Comparison of ENCODE assay signal across 14 cellular contexts in genomic region chr2:127145255-127145899, GRCh38. TPM values are rescaled to one million over a fixed set of nuclear protein-coding genes. Genes with fewer than 3 reads are reported as not detected.
DNase-seq lines count a peak whose midpoint lies in the region; ATAC-seq and TF ChIP-seq lines count a peak whose summit lies in the region.
"Had no signal": no experiment of that assay in that cellular context is flagged by ENCODE, and none has a peak within 500 bp of the region (broad histone marks: within the 10 kb centered on the region; RNA-seq: fewer than 3 reads in every experiment).

No MANE protein-coding gene starts in this region.

- no peak for TF ChIP-seq POLR2A in heart left ventricle (IDR thresholded peaks at IDR 0.05)

- no peaks in the 10 kb centered on the region for H3K9me3 Mint-ChIP-seq in activated CD4-positive, alpha-beta T cell treated with anti-CD3 and anti-CD28 coated beads, Interleukin-2, amount 10 ng/mL, durations not matched to agents 7 days and 5 days
- H3K9me3 Mint-ChIP-seq: activated naive CD4-positive, alpha-beta T cell treated with anti-CD3 and anti-CD28 coated beads, Interleukin-2, amount 50 U/mL, for 72 hours; stimulated activated memory B cell treated with anti-CD40 and anti-IgM and Interleukin-4, amounts not matched to agents 10 μg/mL and 1 μg/mL and 100 μg/mL, for 72 hours had no signal

- H3K56ac ChIP-seq in mesendoderm (ENCODE audit: low read length): no peak overlapping the region

- H3K79me1 ChIP-seq in mesendoderm (ENCODE audit: low read length): no peaks in the 10 kb centered on the region

- no peak overlapping the region for H3K4ac ChIP-seq in mesendoderm (ENCODE audit: low read depth, low read length)

- no peak overlapping the region for H3K4me2 ChIP-seq in mesendoderm (ENCODE audit: low read length)

- no peaks in the 10 kb centered on the region for H3K4me1 Mint-ChIP-seq in activated CD4-positive, alpha-beta T cell treated with anti-CD3 and anti-CD28 coated beads, Interleukin-2, amount 10 ng/mL, durations not matched to agents 7 days and 5 days

- no peak overlapping the region for H2AK5ac ChIP-seq in mesendoderm (ENCODE audit: low read length)

- no peak overlapping the region for H4K5ac ChIP-seq in mesendoderm (ENCODE audit: low read length)

- ATAC-seq in heart left ventricle (peak; percentile 9 to 48 (median 34)), Right ventricle myocardium inferior (no peak), HG03469 (IDR thresholded peaks at IDR 0.05; ENCODE audit: unreplicated experiment) (no peak)
- ATAC-seq: activated naive CD4-positive, alpha-beta T cell treated with anti-CD3 and anti-CD28 coated beads, Interleukin-2, amount 50 U/mL, for 72 hours; stimulated activated memory B cell treated with anti-CD40 and anti-IgM and Interleukin-4, amounts not matched to agents 10 μg/mL and 1 μg/mL and 100 μg/mL, for 72 hours had no signal

- no peak overlapping the region for H3K23ac ChIP-seq in mesendoderm (ENCODE audit: low read length)

- H3K27ac ChIP-seq in heart left ventricle (peak overlapping the region in 1 of 12 donors; percentile 14), caudate nucleus (ENCODE audit: low read depth, low read length) (peak overlapping the region; percentile 92), mesendoderm (ENCODE audit: low read depth, low read length) (no peak overlapping the region)

- no peak overlapping the region for H4K8ac ChIP-seq in mesendoderm (ENCODE audit: low read depth, low read length)

- H2BK5ac ChIP-seq in mesendoderm (ENCODE audit: low read length): no peak overlapping the region

- H3K4me3 Mint-ChIP-seq in activated CD4-positive, alpha-beta T cell treated with anti-CD3 and anti-CD28 coated beads, Interleukin-2, amount 10 ng/mL, durations not matched to agents 7 days and 5 days: no peak overlapping the region
- H3K4me3 Mint-ChIP-seq: stimulated activated memory B cell treated with anti-CD40 and anti-IgM and Interleukin-4, amounts not matched to agents 10 μg/mL and 1 μg/mL and 100 μg/mL, for 72 hours had no signal

- no peak overlapping the region for H2BK120ac ChIP-seq in mesendoderm (ENCODE audit: low read depth, low read length)

- H3K18ac ChIP-seq in mesendoderm (ENCODE audit: low read length): no peak overlapping the region

- H3K4me3 ChIP-seq in heart left ventricle (no peak overlapping the region), mesendoderm (ENCODE audit: low read length) (no peak overlapping the region)

- peaks cover 0 to 15% (median 0%) of the 10 kb centered on the region in 9 donors for H3K27me3 ChIP-seq in heart left ventricle
- H3K27me3 ChIP-seq in mesendoderm (ENCODE audit: insufficient read depth, low read length, poor library complexity): no peaks in the 10 kb centered on the region

- no peak overlapping the region for H3K9ac ChIP-seq in mesendoderm (ENCODE audit: low read length)

- no peak for TF ChIP-seq CTCF in heart left ventricle (IDR thresholded peaks at IDR 0.05)

- H3K36me3 ChIP-seq in heart left ventricle (no peaks in the 10 kb centered on the region), mesendoderm (ENCODE audit: control insufficient read depth, insufficient read depth, low read length) (no peaks in the 10 kb centered on the region)

- POLR2A ChIA-PET in activated CD4-positive, alpha-beta T cell treated with anti-CD3 and anti-CD28 coated beads, Interleukin-2, amount 10 ng/mL, durations not matched to agents 7 days and 5 days (lab: Charles Lee): no interaction called here

- no peaks in the 10 kb centered on the region for H3K36me3 Mint-ChIP-seq in activated CD4-positive, alpha-beta T cell treated with anti-CD3 and anti-CD28 coated beads, Interleukin-2, amount 10 ng/mL, durations not matched to agents 7 days and 5 days (ENCODE audit: low read depth)
- H3K36me3 Mint-ChIP-seq: activated naive CD4-positive, alpha-beta T cell treated with anti-CD3 and anti-CD28 coated beads, Interleukin-2, amount 50 U/mL, for 72 hours; stimulated activated memory B cell treated with anti-CD40 and anti-IgM and Interleukin-4, amounts not matched to agents 10 μg/mL and 1 μg/mL and 100 μg/mL, for 72 hours had no signal

- intact Hi-C loops in heart left ventricle (cut with DNase I) (loop anchor here in 1 of 10 donors (5.0 kb wide), 1 partner anchor 38 kb away; the partner anchor contains the start of gene BIN1), Right ventricle myocardium inferior (cut with DNase I) (no loop called here)

- H3K27ac Mint-ChIP-seq in activated CD4-positive, alpha-beta T cell treated with anti-CD3 and anti-CD28 coated beads, Interleukin-2, amount 10 ng/mL, durations not matched to agents 7 days and 5 days: no peak overlapping the region
- H3K27ac Mint-ChIP-seq: stimulated activated memory B cell treated with anti-CD40 and anti-IgM and Interleukin-4, amounts not matched to agents 10 μg/mL and 1 μg/mL and 100 μg/mL, for 72 hours had no signal

- H3K4me1 ChIP-seq in heart left ventricle (peaks cover 0 to 35% (median 17%) of the 10 kb centered on the region in 12 donors), mesendoderm (ENCODE audit: control insufficient read depth, low read depth, low read length) (no peaks in the 10 kb centered on the region)

- H3K27me3 Mint-ChIP-seq in activated CD4-positive, alpha-beta T cell treated with anti-CD3 and anti-CD28 coated beads, Interleukin-2, amount 10 ng/mL, durations not matched to agents 7 days and 5 days: peaks cover 9% of the 10 kb centered on the region
- H3K27me3 Mint-ChIP-seq: stimulated activated memory B cell treated with anti-CD40 and anti-IgM and Interleukin-4, amounts not matched to agents 10 μg/mL and 1 μg/mL and 100 μg/mL, for 72 hours had no signal

- DNase-seq in heart left ventricle (no peak), Right ventricle myocardium inferior (ENCODE audit: missing footprints) (no peak), caudate nucleus (lab: John Stamatoyannopoulos, UW) (no peak), medulla oblongata (ENCODE audit: extremely low spot score) (peak; percentile 69), NCI-H1417 treated with DMSO at 0.1 percent for 48 hours (lab: John Stamatoyannopoulos, UW) (no peak), mesendoderm (no peak)
- DNase-seq in activated CD4-positive, alpha-beta T cell treated with anti-CD3 and anti-CD28 coated beads, Interleukin-2, amount 10 ng/mL, durations not matched to agents 7 days and 5 days: no peak
- DNase-seq: ACHN; activated CD4-positive, alpha-beta T cell treated with anti-CD3 and anti-CD28 coated beads, Interleukin-2, amount 50 U/mL, for 1 hour; NCI-H146; NCI-H526 treated with DMSO at 0.1 percent for 48 hours had no signal

- H2BK15ac ChIP-seq in mesendoderm (replicated peaks; ENCODE audit: low read depth): no peak overlapping the region

- CTCF ChIA-PET in activated CD4-positive, alpha-beta T cell treated with anti-CD3 and anti-CD28 coated beads, Interleukin-2, amount 10 ng/mL, durations not matched to agents 7 days and 5 days (lab: Charles Lee): interaction anchor here (1.0 kb wide), 1 partner anchor 8 kb away, joined by 3 read pairs; no protein-coding TSS in a partner anchor

- WGBS in heart left ventricle, 4 donors: 20 to 51% (median 28%) methylated on average over 1 of the region's 1 CpG
- no CpG with 5 or more reads among the region's 1 CpG for WGBS in mesendoderm (ENCODE audit: extremely low coverage, insufficient coverage, low lambda C conversion rate)

- H3K79me2 ChIP-seq in mesendoderm (ENCODE audit: control insufficient read depth, insufficient read depth, low read length): no peaks in the 10 kb centered on the region

- peaks cover 0 to 3% (median 0%) of the 10 kb centered on the region in 12 donors for H3K9me3 ChIP-seq in heart left ventricle

RNA-seq across cellular contexts. Expression of gene BIN1, which starts 38.4 kb away (rescaled TPM):
- 10 to 100 TPM; 10.9 to 22.2 (median 16.8) TPM for total RNA-seq in heart left ventricle
- polyA plus RNA-seq in heart left ventricle: 1 to 10 TPM; 4.3 to 9.6 TPM
- total RNA-seq in Right ventricle myocardium inferior: 17.9 TPM
- total RNA-seq in activated CD4-positive, alpha-beta T cell treated with anti-CD3 and anti-CD28 coated beads, Interleukin-2, amount 10 ng/mL, durations not matched to agents 7 days and 5 days: 100 to 1,000 TPM; 140 to 148 TPM
- polyA plus RNA-seq in mesendoderm (2013, experiment 1 of 2): 18.7 TPM
- 20.2 TPM for polyA plus RNA-seq in mesendoderm (2013, experiment 2 of 2)

Comparison
In these comparisons a context has a peak if more than half of its experiments do, and no peak if none do; other contexts are left out.
1. ATAC-seq: peak in heart left ventricle (4 of 4); none in Right ventricle myocardium inferior (single experiment) and HG03469 (single experiment).